25 cellular contexts compared by ENCODE assay signal in the genomic region with DNA sequence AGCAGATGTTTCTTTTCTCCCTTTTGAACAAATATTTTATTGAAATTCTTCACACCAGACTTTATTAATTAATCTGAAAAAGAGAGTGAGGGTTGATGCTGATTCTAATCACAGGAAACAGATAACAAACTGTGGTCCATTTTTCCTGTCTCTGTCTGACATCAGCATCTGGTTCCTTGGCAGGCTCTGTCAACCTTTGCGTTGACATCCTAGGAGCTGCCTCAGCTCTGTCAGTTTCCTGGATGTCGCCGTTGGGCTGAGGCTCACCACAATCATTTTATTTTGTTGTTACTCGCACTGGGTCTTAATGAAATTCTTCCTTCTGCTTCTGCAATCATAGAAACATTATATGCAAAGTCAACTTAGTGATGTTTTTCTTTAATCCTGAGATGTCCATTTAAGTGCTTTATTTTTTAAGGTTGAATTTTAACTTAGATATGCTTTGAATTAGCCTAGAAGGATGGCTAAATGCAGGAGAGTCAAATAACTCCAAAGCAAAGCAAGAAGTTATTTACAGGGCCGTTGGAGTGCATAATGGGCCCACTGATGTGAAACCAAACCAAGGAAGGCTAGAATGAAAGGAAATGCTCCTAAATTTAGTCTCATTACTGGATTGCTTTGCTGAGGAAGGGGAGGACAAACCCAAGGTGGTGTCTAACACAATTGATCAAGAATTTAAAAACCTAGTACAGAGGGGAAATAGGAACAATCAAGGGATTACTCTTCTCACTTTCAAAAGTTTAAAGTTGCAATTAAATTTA.
"Had no signal": no experiment of that assay in that cellular context is flagged by ENCODE, and none has a peak within 500 bp of the region (broad histone marks: within the 10 kb centered on the region; RNA-seq: fewer than 3 reads in every experiment).

No MANE protein-coding gene starts in this region.

- H3K27me3 Mint-ChIP-seq: activated CD4-positive, alpha-beta T cell treated with anti-CD3 and anti-CD28 coated beads, Interleukin-2, amount 10 ng/mL, durations not matched to agents 7 days and 5 days; activated naive CD4-positive, alpha-beta T cell treated with anti-CD3 and anti-CD28 coated beads, Interleukin-2, amount 10 ng/mL, durations not matched to agents 7 days and 5 days; activated naive CD8-positive, alpha-beta T cell treated with anti-CD3 and anti-CD28 coated beads, Interleukin-2, amount 50 U/mL, for 24 hours; naive thymus-derived CD8-positive, alpha-beta T cell; stimulated activated memory B cell treated with anti-CD40 and anti-IgM and Interleukin-4, amounts not matched to agents 10 μg/mL and 1 μg/mL and 100 μg/mL, for 72 hours had no signal

- ATAC-seq: activated naive CD8-positive, alpha-beta T cell treated with anti-CD3 and anti-CD28 coated beads, Interleukin-2, amount 50 U/mL, for 24 hours; activated T-cell treated with anti-CD3 and anti-CD28 coated beads, Interleukin-2, amount 50 U/mL, for 4 hours; foreskin keratinocyte; naive thymus-derived CD8-positive, alpha-beta T cell; sciatic nerve; stimulated activated memory B cell treated with anti-CD40 and anti-IgM and Interleukin-4, amounts not matched to agents 10 μg/mL and 1 μg/mL and 100 μg/mL, for 72 hours; upper lobe of right lung had no signal

- H2AFZ ChIP-seq: parathyroid adenoma had no signal

- H3K27me3 ChIP-seq: brain microvascular endothelial cell, dorsolateral prefrontal cortex, foreskin keratinocyte, upper lobe of right lung had no signal

- H3K4me3 ChIP-seq: dorsolateral prefrontal cortex, left ventricle myocardium inferior, smooth muscle cell, upper lobe of right lung had no signal

- H3K27ac Mint-ChIP-seq: activated CD4-positive, alpha-beta T cell treated with anti-CD3 and anti-CD28 coated beads, Interleukin-2, amount 10 ng/mL, durations not matched to agents 7 days and 5 days; activated naive CD4-positive, alpha-beta T cell treated with anti-CD3 and anti-CD28 coated beads, Interleukin-2, amount 10 ng/mL, durations not matched to agents 7 days and 5 days; activated naive CD8-positive, alpha-beta T cell treated with anti-CD3 and anti-CD28 coated beads, Interleukin-2, amount 50 U/mL, for 24 hours; endodermal cell; stimulated activated memory B cell treated with anti-CD40 and anti-IgM and Interleukin-4, amounts not matched to agents 10 μg/mL and 1 μg/mL and 100 μg/mL, for 72 hours had no signal

- H3K36me3 ChIP-seq: brain microvascular endothelial cell, left ventricle myocardium inferior, upper lobe of right lung had no signal

- H3K4me2 ChIP-seq: smooth muscle cell had no signal

- H3K9ac ChIP-seq: parathyroid adenoma had no signal

- H3K9me3 ChIP-seq: upper lobe of right lung had no signal

- H3K4me1 Mint-ChIP-seq: activated CD4-positive, alpha-beta T cell treated with anti-CD3 and anti-CD28 coated beads, Interleukin-2, amount 10 ng/mL, durations not matched to agents 7 days and 5 days; activated naive CD4-positive, alpha-beta T cell treated with anti-CD3 and anti-CD28 coated beads, Interleukin-2, amount 10 ng/mL, durations not matched to agents 7 days and 5 days; endodermal cell; stimulated activated memory B cell treated with anti-CD40 and anti-IgM and Interleukin-4, amounts not matched to agents 10 μg/mL and 1 μg/mL and 100 μg/mL, for 72 hours had no signal

- H3K27ac ChIP-seq: brain microvascular endothelial cell, dorsolateral prefrontal cortex, epithelial cell of prostate, foreskin keratinocyte, left ventricle myocardium inferior, parathyroid adenoma, upper lobe of right lung had no signal

- H3K4me3 Mint-ChIP-seq: activated CD4-positive, alpha-beta T cell treated with anti-CD3 and anti-CD28 coated beads, Interleukin-2, amount 10 ng/mL, durations not matched to agents 7 days and 5 days; activated naive CD4-positive, alpha-beta T cell treated with anti-CD3 and anti-CD28 coated beads, Interleukin-2, amount 10 ng/mL, durations not matched to agents 7 days and 5 days; activated naive CD8-positive, alpha-beta T cell treated with anti-CD3 and anti-CD28 coated beads, Interleukin-2, amount 50 U/mL, for 24 hours; activated T-cell treated with anti-CD3 and anti-CD28 coated beads, Interleukin-2, amount 50 U/mL, for 4 hours; endodermal cell; naive thymus-derived CD8-positive, alpha-beta T cell; stimulated activated memory B cell treated with anti-CD40 and anti-IgM and Interleukin-4, amounts not matched to agents 10 μg/mL and 1 μg/mL and 100 μg/mL, for 72 hours had no signal

- H3K4me1 ChIP-seq: foreskin keratinocyte, left ventricle myocardium inferior, parathyroid adenoma, upper lobe of right lung had no signal

- H3K36me3 Mint-ChIP-seq: activated naive CD4-positive, alpha-beta T cell treated with anti-CD3 and anti-CD28 coated beads, Interleukin-2, amount 10 ng/mL, durations not matched to agents 7 days and 5 days had no signal

- H3K9me3 Mint-ChIP-seq: activated CD4-positive, alpha-beta T cell treated with anti-CD3 and anti-CD28 coated beads, Interleukin-2, amount 10 ng/mL, durations not matched to agents 7 days and 5 days; activated naive CD4-positive, alpha-beta T cell treated with anti-CD3 and anti-CD28 coated beads, Interleukin-2, amount 10 ng/mL, durations not matched to agents 7 days and 5 days had no signal

- DNase-seq: activated CD4-positive, alpha-beta T cell treated with anti-CD3 and anti-CD28 coated beads, Interleukin-2, amount 10 ng/mL, durations not matched to agents 7 days and 5 days; activated CD4-positive, CD25-positive, alpha-beta regulatory T cell; activated CD8-positive, alpha-beta memory T cell treated with anti-CD3 and anti-CD28 coated beads, Interleukin-2, amount 50 U/mL, for 4 hours; activated effector memory CD4-positive, alpha-beta T cell treated with Interleukin-2 at 50 U/mL for 16 hours; activated naive CD4-positive, alpha-beta T cell treated with anti-CD3 and anti-CD28 coated beads, Interleukin-2, amount 10 ng/mL, durations not matched to agents 7 days and 5 days; activated naive CD8-positive, alpha-beta T cell treated with anti-CD3 and anti-CD28 coated beads, Interleukin-2, amount 50 U/mL, for 24 hours; activated T-cell treated with anti-CD3 and anti-CD28 coated beads, Interleukin-2, amount 50 U/mL, for 4 hours; anterior cingulate cortex; brain microvascular endothelial cell; central memory CD4-positive, alpha-beta T cell; dorsolateral prefrontal cortex; endodermal cell; foreskin keratinocyte; left ventricle myocardium inferior; mammary epithelial cell; naive thymus-derived CD8-positive, alpha-beta T cell; stimulated activated CD4-positive, alpha-beta T cell treated with anti-CD3 and anti-CD28 coated beads, Interleukin-4, amount 100 ng/mL, for 4 hours; T-helper 1 cell; T-helper 9 cell; upper lobe of right lung had no signal
